In genomic region chr9:117403403-117403811, GRCh38 we compare ENCODE assay signal across 16 cellular contexts. TPM values are rescaled to one million over a fixed set of nuclear protein-coding genes. Genes with fewer than 3 reads are reported as not detected.
DNase-seq lines count a peak whose midpoint lies in the region; ATAC-seq, FAIRE-seq and TF ChIP-seq lines count a peak whose summit lies in the region.
"Had no signal": no experiment of that assay in that cellular context is flagged by ENCODE, and none has a peak within 500 bp of the region (broad histone marks: within the 10 kb centered on the region; RNA-seq: fewer than 3 reads in every experiment).

No MANE protein-coding gene starts in this region.

- TF ChIP-seq CTCF in right atrium auricular region (IDR thresholded peaks at IDR 0.05) (no peak), testis (IDR thresholded peaks at IDR 0.05) (no peak)

- H4K20me1 ChIP-seq in GM23248 (ENCODE audit: insufficient read depth) = no peaks in the 10 kb centered on the region

- H3K79me2 ChIP-seq in GM23248 (ENCODE audit: insufficient read depth) = no peaks in the 10 kb centered on the region

- H3K4me1 ChIP-seq in right cardiac atrium (ENCODE audit: control insufficient read depth, insufficient read depth, low read length) (peaks cover 1% of the 10 kb centered on the region), right atrium auricular region (no peaks in the 10 kb centered on the region), testis (peaks cover 15% of the 10 kb centered on the region), HAP-1 (peaks cover 3% of the 10 kb centered on the region; the same call in 1 of the 2 replicates), GM23248 (ENCODE audit: insufficient read depth) (no peaks in the 10 kb centered on the region)
- H3K4me1 ChIP-seq: gastroesophageal sphincter, psoas muscle had no signal

- no peak overlapping the region for H3K27ac ChIP-seq in right cardiac atrium (ENCODE audit: low read length)
- H3K27ac ChIP-seq in right atrium auricular region = peak overlapping the region in 1 of 2 donors; percentile 23
- no peak overlapping the region for H3K27ac ChIP-seq in testis
- H3K27ac ChIP-seq in GM23248 = no peak overlapping the region
- H3K27ac ChIP-seq: cardiac muscle cell, gastroesophageal sphincter, psoas muscle, SK-N-MC had no signal

- H3K9me2 ChIP-seq in GM23248 (ENCODE audit: insufficient read depth) = no peaks in the 10 kb centered on the region

- no peak overlapping the region for H3K9ac ChIP-seq in GM23248

- no peaks in the 10 kb centered on the region for H3K27me3 ChIP-seq in right cardiac atrium (ENCODE audit: control insufficient read depth, insufficient read depth)
- no peaks in the 10 kb centered on the region for H3K27me3 ChIP-seq in right atrium auricular region
- no peaks in the 10 kb centered on the region for H3K27me3 ChIP-seq in testis
- no peaks in the 10 kb centered on the region for H3K27me3 ChIP-seq in HAP-1 (ENCODE audit: low read depth)
- no peaks in the 10 kb centered on the region for H3K27me3 ChIP-seq in GM23248 (replicated peaks; ENCODE audit: insufficient read depth)
- H3K27me3 ChIP-seq: cardiac muscle cell had no signal

- no peaks in the 10 kb centered on the region for H3K36me3 ChIP-seq in right atrium auricular region
- H3K36me3 ChIP-seq in testis (ENCODE audit: low read depth, missing control alignments) = no peaks in the 10 kb centered on the region
- no peaks in the 10 kb centered on the region for H3K36me3 ChIP-seq in HAP-1 (replicated peaks)
- no peaks in the 10 kb centered on the region for H3K36me3 ChIP-seq in GM23248 (ENCODE audit: low read depth)
- H3K36me3 ChIP-seq: cardiac muscle cell, gastroesophageal sphincter had no signal

- no peak overlapping the region for H3K4me3 ChIP-seq in right cardiac atrium (ENCODE audit: low read length)
- H3K4me3 ChIP-seq in right atrium auricular region = no peak overlapping the region
- no peak overlapping the region for H3K4me3 ChIP-seq in testis
- no peak overlapping the region for H3K4me3 ChIP-seq in HAP-1
- no peak overlapping the region for H3K4me3 ChIP-seq in GM23248
- H3K4me3 ChIP-seq: cardiac muscle cell, gastroesophageal sphincter, psoas muscle, SK-N-MC had no signal

- peak; percentile 32 to 36 for ATAC-seq in right cardiac atrium
- ATAC-seq: gastroesophageal sphincter, psoas muscle had no signal

- 27% methylated on average over 6 of the region's 6 CpGs for WGBS in right cardiac atrium
- 28 to 39% methylated on average over 6 of the region's 6 CpGs for WGBS in testis, 2 donors
- WGBS in GM23248 (ENCODE audit: low coverage in 1 of 2, low lambda C conversion rate in 2 of 2, missing lambda C conversion rate in 2 of 2), 2 experiments = 14 to 15% methylated on average over 6 of the region's 6 CpGs

- DNase-seq in right cardiac atrium = peak in 1 of 3 donors; percentile 42
- no peak for DNase-seq in right atrium auricular region (ENCODE audit: low spot score)
- peak; percentile 52 for DNase-seq in NCI-H774 (lab: John Stamatoyannopoulos, UW)
- DNase-seq in hypothalamus (lab: John Stamatoyannopoulos, UW) = peak in 42 of 51 donors; percentile 24 to 79 (median 56)
- DNase-seq in testis = peak; percentile 20
- DNase-seq in HAP-1 (ENCODE audit: low spot score in 2 of 2) = no peak
- no peak for DNase-seq in GM12891 (ENCODE audit: insufficient read length, low spot score)
- DNase-seq in GM23248 = no peak
- DNase-seq: DMS53, HFFc6, kidney, psoas muscle, trophoblast cell had no signal

- no peak overlapping the region for H2AFZ ChIP-seq in GM23248

- no peak overlapping the region for H3K4me2 ChIP-seq in GM23248 (ENCODE audit: unreplicated experiment)

- TF ChIP-seq POLR2A in testis (IDR thresholded peaks at IDR 0.05) = no peak
- no peak for TF ChIP-seq POLR2A in GM12891 (IDR thresholded peaks at IDR 0.05; ENCODE audit: low read depth, low read length)

- H3F3A ChIP-seq in GM23248 (ENCODE audit: insufficient read depth) = no peaks in the 10 kb centered on the region

- in situ Hi-C loops in HAP-1 (cut with MboI; ENCODE audit: low sequenced_read_pairs) (no loop called here), GM23248 (cut with MboI) (no loop called here)

- intact Hi-C loops in right cardiac atrium (cut with DNase I) = loop anchor here in 1 of 4 donors (10.0 kb wide), 2 partner anchors 159 to 329 kb away; no protein-coding TSS in a partner anchor
- intact Hi-C loops in testis (cut with DNase I; ENCODE audit: low total_unique reads) = no loop called here

- H3K9me3 ChIP-seq in right cardiac atrium (ENCODE audit: control insufficient read depth, low read length) (no peaks in the 10 kb centered on the region), right atrium auricular region (no peaks in the 10 kb centered on the region), testis (no peaks in the 10 kb centered on the region), HAP-1 (no peaks in the 10 kb centered on the region), GM23248 (ENCODE audit: low read depth) (no peaks in the 10 kb centered on the region)
- H3K9me3 ChIP-seq: gastroesophageal sphincter, psoas muscle had no signal

- FAIRE-seq in GM12891 (lab: Jason Lieb, UNC) = no peak
- FAIRE-seq: kidney had no signal

TF ChIP-seq in GM12891, 5 proteins besides CTCF, POLR2A, EP300 and RAD21:
- no peak for TF ChIP-seq POLR2AphosphoS5 (IDR thresholded peaks at IDR 0.05; ENCODE audit: low read depth, low read length)
- TF ChIP-seq PAX5 (IDR thresholded peaks at IDR 0.05; ENCODE audit: insufficient read depth, low read length, severe bottlenecking) = no peak

RNA-seq across cellular contexts. Expression of gene ASTN2, which starts 11.4 kb away (rescaled TPM):
- total RNA-seq in right cardiac atrium = 10 to 100 TPM; 58.3 to 79.3 (median 62.3) TPM
- 18.1 TPM for polyA plus RNA-seq in right cardiac atrium
- 10 to 100 TPM; 11.1 to 32.2 TPM for total RNA-seq in right atrium auricular region
- total RNA-seq in testis = 100 to 1,000 TPM; 117 to 157 TPM
- polyA plus RNA-seq in testis (ENCODE audit: insufficient read depth, low read depth, low replicate concordance) = 55.7 TPM
- 4.7 TPM for polyA plus RNA-seq in GM12891 (2012; ENCODE audit: low read depth, missing spikeins)
- 3.8 and 7.5 TPM in 2 replicates for total RNA-seq in GM23248 (2014; rRNA removed; shearing (Covaris generic))
- 5.8 TPM in 2 replicates for polyA plus RNA-seq in GM23248 (2016; fragmentation: Nextera tagmentation; extraction: Ambion mirVana)

Comparison
In these comparisons a context has a peak if more than half of its experiments do, and no peak if none do; other contexts are left out.
1. DNase-seq: peak in NCI-H774 (single experiment), hypothalamus (42 of 51) and testis (single experiment); none in right atrium auricular region (single experiment), HAP-1 (0 of 2), GM12891 (single experiment) and GM23248 (single experiment).